16 cellular contexts compared by ENCODE assay signal in the genomic region with DNA sequence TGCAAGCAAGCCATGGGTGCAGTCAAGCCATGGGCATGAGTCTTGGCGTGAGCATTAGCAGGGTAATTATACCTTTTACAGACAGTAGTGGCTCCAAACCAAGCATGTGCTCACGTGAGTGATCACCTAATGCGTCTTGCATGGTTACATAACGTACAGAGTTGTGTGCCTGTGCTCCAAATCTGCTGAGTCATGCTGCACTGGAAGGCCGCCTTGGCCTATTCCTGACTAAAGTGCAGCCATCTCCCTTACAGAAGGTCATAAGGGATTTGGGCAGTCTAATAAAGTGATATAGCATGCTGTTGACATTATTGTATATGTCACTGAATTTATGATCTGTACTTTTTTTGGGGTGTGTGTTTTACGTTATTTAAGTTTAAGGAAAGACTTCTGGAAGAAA.
DNase-seq lines count a peak whose midpoint lies in the region; ATAC-seq, FAIRE-seq and TF ChIP-seq lines count a peak whose summit lies in the region.
"Had no signal": no experiment of that assay in that cellular context is flagged by ENCODE, and none has a peak within 500 bp of the region (broad histone marks: within the 10 kb centered on the region; RNA-seq: fewer than 3 reads in every experiment).

No MANE protein-coding gene starts in this region.

- H3K9ac ChIP-seq in K562 (ENCODE audit: insufficient read depth in 1 of 2, low read depth in 2 of 2, low read length in 2 of 2) (no peak overlapping the region), iPS-20b (ENCODE audit: low read depth, low read length) (peak overlapping the region; percentile 39; the same call in 1 of the 2 replicates)
- H3K9ac ChIP-seq: SK-N-SH had no signal

- DNase-seq in K562 (ENCODE audit: extremely low read depth in 1 of 4, low spot score in 3 of 4) (peak in 3 of 4 experiments; percentile 13 to 58 (median 17)), sciatic nerve (ENCODE audit: low spot score) (no peak), DMS79 (lab: John Stamatoyannopoulos, UW) (no peak), mesenteric fat pad (ENCODE audit: low spot score) (no peak)
- DNase-seq in activated naive CD4-positive, alpha-beta T cell treated with anti-CD3 and anti-CD28 coated beads for 36 hours, result no peak
- DNase-seq: HFFc6, NCI-H1417 treated with DMSO at 0.1 percent for 48 hours, NCI-H526 treated with DMSO at 0.1 percent for 48 hours, SK-N-SH had no signal

- intact Hi-C loops in K562 (cut with micrococcal nuclease), result no loop called here
- intact Hi-C loops in sciatic nerve (cut with DNase I), result no loop called here
- intact Hi-C loops in activated naive CD4-positive, alpha-beta T cell treated with anti-CD3 and anti-CD28 coated beads for 36 hours (cut with micrococcal nuclease), result no loop called here

- H3K27ac ChIP-seq in K562 (ENCODE audit: extremely low read depth, low read depth, low read length) (no peak overlapping the region), iPS-20b (ENCODE audit: low read length) (peak overlapping the region; percentile 79)
- H3K27ac ChIP-seq: thoracic aorta had no signal

- H3K9me1 ChIP-seq in K562 (ENCODE audit: control insufficient read depth, insufficient read depth, low read length), result no peaks in the 10 kb centered on the region

- POLR2A ChIA-PET in K562 (lab: Yijun Ruan, JAX), result no interaction called here

- no peaks in the 10 kb centered on the region for H4K20me1 ChIP-seq in K562 (replicated peaks; ENCODE audit: control insufficient read depth, insufficient read depth, low read length)

- no TSS peak for BruUV-seq in K562 (replicated peaks; lab: Mats Ljungman, UMichigan)

- H3K4me3 Mint-ChIP-seq in activated naive CD4-positive, alpha-beta T cell treated with anti-CD3 and anti-CD28 coated beads for 36 hours, result no peak overlapping the region
- H3K4me3 Mint-ChIP-seq: activated naive CD8-positive, alpha-beta T cell; CD14-positive monocyte; HFFc6 had no signal

- TF ChIP-seq EP300 in Ishikawa (IDR thresholded peaks at IDR 0.05; ENCODE audit: borderline replicate concordance) (no peak), K562 (IDR thresholded peaks at IDR 0.05; ENCODE audit: low read length) (no peak)

- no peaks in the 10 kb centered on the region for H3K36me3 Mint-ChIP-seq in activated naive CD4-positive, alpha-beta T cell treated with anti-CD3 and anti-CD28 coated beads for 36 hours (ENCODE audit: low read depth)
- H3K36me3 Mint-ChIP-seq: activated naive CD8-positive, alpha-beta T cell; CD14-positive monocyte had no signal

- in situ Hi-C loops in K562 (cut with MboI), result no loop called here

- no peak overlapping the region for H3K4me3 ChIP-seq in K562
- no peak overlapping the region for H3K4me3 ChIP-seq in iPS-20b (ENCODE audit: low read length)
- H3K4me3 ChIP-seq: thoracic aorta had no signal

- CTCF ChIA-PET in K562 (lab: Yijun Ruan, JAX; ENCODE audit: low intra/inter-chr PET ratio), result no interaction called here
- CTCF ChIA-PET in activated naive CD4-positive, alpha-beta T cell treated with anti-CD3 and anti-CD28 coated beads for 36 hours (lab: Charles Lee), result no interaction called here

- H3K4me1 Mint-ChIP-seq in activated naive CD4-positive, alpha-beta T cell treated with anti-CD3 and anti-CD28 coated beads for 36 hours (ENCODE audit: low read depth), result no peaks in the 10 kb centered on the region
- H3K4me1 Mint-ChIP-seq: CD14-positive monocyte had no signal

- H3K27ac Mint-ChIP-seq in activated naive CD4-positive, alpha-beta T cell treated with anti-CD3 and anti-CD28 coated beads for 36 hours, result no peak overlapping the region
- H3K27ac Mint-ChIP-seq: activated naive CD8-positive, alpha-beta T cell; CD14-positive monocyte; HFFc6 had no signal

- no peak overlapping the region for H3K4me2 ChIP-seq in K562 (ENCODE audit: insufficient read depth, low read length)
- H3K4me2 ChIP-seq: SK-N-SH had no signal

- 22% methylated on average over 6 of the region's 6 CpGs for WGBS in K562 (ENCODE audit: insufficient coverage, low coverage, missing lambda C conversion rate)

- H3K9me3 Mint-ChIP-seq in activated naive CD4-positive, alpha-beta T cell treated with anti-CD3 and anti-CD28 coated beads for 36 hours, result peaks cover 2% of the 10 kb centered on the region
- H3K9me3 Mint-ChIP-seq: HFFc6 had no signal

- H2AFZ ChIP-seq in K562 (ENCODE audit: low read depth, low read length), result peak overlapping the region; percentile 68

- TF ChIP-seq CTCF in K562 (IDR thresholded peaks at IDR 0.05 in 2 of 3, conservative IDR thresholded peaks at IDR 0.05 in 1 of 3; ENCODE audit: insufficient read depth in 2 of 3, low read depth in 1 of 3, low read length in 3 of 3), result no peak

- no peak for TF ChIP-seq POLR2A in K562 (conservative IDR thresholded peaks at IDR 0.05)

- H3K9me3 ChIP-seq in K562 (replicated peaks; ENCODE audit: control insufficient read depth, insufficient read depth, low read depth, low read length) (no peaks in the 10 kb centered on the region), iPS-20b (ENCODE audit: insufficient read depth, low read depth, low read length) (no peaks in the 10 kb centered on the region)
- H3K9me3 ChIP-seq: SK-N-SH, thoracic aorta had no signal

- no peaks in the 10 kb centered on the region for H3K27me3 Mint-ChIP-seq in activated naive CD4-positive, alpha-beta T cell treated with anti-CD3 and anti-CD28 coated beads for 36 hours (ENCODE audit: low read depth)
- H3K27me3 Mint-ChIP-seq: activated naive CD8-positive, alpha-beta T cell had no signal

- H3K36me3 ChIP-seq in K562 (ENCODE audit: control insufficient read depth, insufficient read depth, low read length) (no peaks in the 10 kb centered on the region), iPS-20b (ENCODE audit: insufficient read depth, low read depth, low read length) (no peaks in the 10 kb centered on the region)
- H3K36me3 ChIP-seq: thoracic aorta had no signal

- H3K4me1 ChIP-seq in K562 (replicated peaks in 1 of 2; ENCODE audit: control insufficient read depth in 2 of 2, insufficient read depth in 2 of 2, low read length in 2 of 2), result peaks cover 0 to 8% of the 10 kb centered on the region in 2 experiments; a peak in 2 of 5 replicates
- peaks cover 41% of the 10 kb centered on the region for H3K4me1 ChIP-seq in iPS-20b (ENCODE audit: insufficient read depth, low read length)

- no peaks in the 10 kb centered on the region for H3K79me2 ChIP-seq in K562 (ENCODE audit: control insufficient read depth, insufficient read depth, low read length)

- peak; percentile 56 for FAIRE-seq in K562 (lab: Jason Lieb, UNC)
- FAIRE-seq: islet of Langerhans had no signal

- TF ChIP-seq RAD21 in Ishikawa (IDR thresholded peaks at IDR 0.05; ENCODE audit: low read depth) (no peak), K562 (CRISPR knock-in tag; conservative IDR thresholded peaks at IDR 0.05 in 1 of 2, IDR thresholded peaks at IDR 0.05 in 1 of 2) (no peak)

- ATAC-seq in K562, result peak; percentile 81
- ATAC-seq in sciatic nerve, result peak; percentile 47
- no peak for ATAC-seq in GM21825 (IDR thresholded peaks at IDR 0.05; ENCODE audit: unreplicated experiment)

- no peaks in the 10 kb centered on the region for H3K27me3 ChIP-seq in K562 (ENCODE audit: control insufficient read depth in 2 of 2, insufficient read depth in 2 of 2, low read length in 2 of 2)
- H3K27me3 ChIP-seq in iPS-20b (ENCODE audit: insufficient read depth, low read length), result no peaks in the 10 kb centered on the region

TF ChIP-seq in Ishikawa, 13 proteins besides CTCF, POLR2A, EP300 and RAD21 (continues in another document):
- TF ChIP-seq TCF12 (IDR thresholded peaks at IDR 0.05; ENCODE audit: low read depth) (no peak), YY1 (IDR thresholded peaks at IDR 0.05; ENCODE audit: low read depth) (0 out of 2 replicates have a peak, but pooled peaks have one; percentile 20)

TF ChIP-seq in K562, 482 proteins besides CTCF, POLR2A, EP300 and RAD21 (continues in another document):
- TF ChIP-seq, protein P1, sequence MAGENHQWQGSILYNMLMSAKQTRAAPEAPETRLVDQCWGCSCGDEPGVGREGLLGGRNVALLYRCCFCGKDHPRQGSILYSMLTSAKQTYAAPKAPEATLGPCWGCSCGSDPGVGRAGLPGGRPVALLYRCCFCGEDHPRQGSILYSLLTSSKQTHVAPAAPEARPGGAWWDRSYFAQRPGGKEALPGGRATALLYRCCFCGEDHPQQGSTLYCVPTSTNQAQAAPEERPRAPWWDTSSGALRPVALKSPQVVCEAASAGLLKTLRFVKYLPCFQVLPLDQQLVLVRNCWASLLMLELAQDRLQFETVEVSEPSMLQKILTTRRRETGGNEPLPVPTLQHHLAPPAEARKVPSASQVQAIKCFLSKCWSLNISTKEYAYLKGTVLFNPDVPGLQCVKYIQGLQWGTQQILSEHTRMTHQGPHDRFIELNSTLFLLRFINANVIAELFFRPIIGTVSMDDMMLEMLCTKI (IDR thresholded peaks at IDR 0.05; ENCODE audit: partially characterized antibody), result no peak
- TF ChIP-seq ZNF707 (CRISPR knock-in tag; conservative IDR thresholded peaks at IDR 0.05) (no peak), RBBP5 (IDR thresholded peaks at IDR 0.05; ENCODE audit: borderline replicate concordance, insufficient read depth, low read length, poor library complexity, severe bottlenecking) (no peak), HMG20A (CRISPR knock-in tag; conservative IDR thresholded peaks at IDR 0.05) (no peak), KLF13 (tag; IDR thresholded peaks at IDR 0.05; ENCODE audit: borderline replicate concordance, low read depth) (peak; percentile 80; the same call in 1 of the 2 replicates), ZNF197 (CRISPR knock-in tag; IDR thresholded peaks at IDR 0.05; ENCODE audit: low read depth) (0 out of 2 replicates have a peak, but pooled peaks have one; percentile 45), TEAD2 (tag; IDR thresholded peaks at IDR 0.05) (0 out of 2 replicates have a peak, but pooled peaks have one; percentile 29), PTRF (tag; IDR thresholded peaks at IDR 0.05) (peak; percentile 45; the same call in 1 of the 2 replicates), GABPB2 (CRISPR knock-in tag; conservative IDR thresholded peaks at IDR 0.05) (no peak)
- TF ChIP-seq, protein P2, sequence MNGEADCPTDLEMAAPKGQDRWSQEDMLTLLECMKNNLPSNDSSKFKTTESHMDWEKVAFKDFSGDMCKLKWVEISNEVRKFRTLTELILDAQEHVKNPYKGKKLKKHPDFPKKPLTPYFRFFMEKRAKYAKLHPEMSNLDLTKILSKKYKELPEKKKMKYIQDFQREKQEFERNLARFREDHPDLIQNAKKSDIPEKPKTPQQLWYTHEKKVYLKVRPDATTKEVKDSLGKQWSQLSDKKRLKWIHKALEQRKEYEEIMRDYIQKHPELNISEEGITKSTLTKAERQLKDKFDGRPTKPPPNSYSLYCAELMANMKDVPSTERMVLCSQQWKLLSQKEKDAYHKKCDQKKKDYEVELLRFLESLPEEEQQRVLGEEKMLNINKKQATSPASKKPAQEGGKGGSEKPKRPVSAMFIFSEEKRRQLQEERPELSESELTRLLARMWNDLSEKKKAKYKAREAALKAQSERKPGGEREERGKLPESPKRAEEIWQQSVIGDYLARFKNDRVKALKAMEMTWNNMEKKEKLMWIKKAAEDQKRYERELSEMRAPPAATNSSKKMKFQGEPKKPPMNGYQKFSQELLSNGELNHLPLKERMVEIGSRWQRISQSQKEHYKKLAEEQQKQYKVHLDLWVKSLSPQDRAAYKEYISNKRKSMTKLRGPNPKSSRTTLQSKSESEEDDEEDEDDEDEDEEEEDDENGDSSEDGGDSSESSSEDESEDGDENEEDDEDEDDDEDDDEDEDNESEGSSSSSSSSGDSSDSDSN (IDR thresholded peaks at IDR 0.05; ENCODE audit: borderline replicate concordance in 1 of 2, low read depth in 2 of 2, low read length in 2 of 2), result no peak

Comparison
In these comparisons a context has a peak if more than half of its experiments do, and no peak if none do; other contexts are left out.
1. DNase-seq: peak in K562 (3 of 4); none in sciatic nerve (single experiment), DMS79 (single experiment), mesenteric fat pad (single experiment) and activated naive CD4-positive, alpha-beta T cell treated with anti-CD3 and anti-CD28 coated beads for 36 hours (single experiment).